In the genomic region with DNA sequence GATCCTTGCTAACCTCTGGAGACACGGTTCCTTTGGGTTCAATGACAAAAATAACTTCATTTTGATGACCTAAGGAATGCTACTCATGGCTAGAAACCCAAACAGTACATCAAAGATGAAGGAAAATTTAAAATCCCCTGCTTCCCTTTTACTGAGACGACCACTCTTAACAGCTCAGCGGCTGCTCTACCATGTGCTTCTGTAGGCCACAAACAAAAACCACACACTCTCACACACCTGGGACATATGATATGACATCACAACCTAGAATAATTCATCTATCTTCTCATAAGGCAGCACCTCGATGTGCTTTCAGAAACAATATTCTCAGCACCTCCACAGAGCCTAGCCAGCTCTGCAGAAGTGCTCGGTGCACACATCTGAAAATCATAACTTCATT, we compare ENCODE assay signal across 27 cellular contexts. TPM values are rescaled to one million over a fixed set of nuclear protein-coding genes. Genes with fewer than 3 reads are reported as not detected.
A peak's percentile ranks its signal among the peaks of the same experiment; 100 is the strongest.
DNase-seq lines count a peak whose midpoint lies in the region; ATAC-seq and TF ChIP-seq lines count a peak whose summit lies in the region.
"Had no signal": no experiment of that assay in that cellular context is flagged by ENCODE, and none has a peak within 500 bp of the region (broad histone marks: within the 10 kb centered on the region; RNA-seq: fewer than 3 reads in every experiment).

No MANE protein-coding gene starts in this region.

- H3K4me1 Mint-ChIP-seq in nephron, result peaks cover 44% of the 10 kb centered on the region
- H3K4me1 Mint-ChIP-seq in natural killer cell, result no peaks in the 10 kb centered on the region
- H3K4me1 Mint-ChIP-seq: CD14-positive monocyte had no signal

- H2AFZ ChIP-seq in OCI-LY1 (ENCODE audit: low read length), result no peak overlapping the region

- H3K27ac Mint-ChIP-seq in nephron (peak overlapping the region; percentile 76 to 94 (median 86)), natural killer cell (no peak overlapping the region)
- H3K27ac Mint-ChIP-seq: CD8-positive, alpha-beta memory T cell had no signal

- no peaks in the 10 kb centered on the region for H3K9me3 Mint-ChIP-seq in nephron
- no peaks in the 10 kb centered on the region for H3K9me3 Mint-ChIP-seq in natural killer cell
- H3K9me3 Mint-ChIP-seq: CD14-positive monocyte; CD8-positive, alpha-beta memory T cell had no signal

- H3K9me2 ChIP-seq in OCI-LY1 (ENCODE audit: low read depth, low read length), result no peaks in the 10 kb centered on the region

- TF ChIP-seq CTCF in left ventricle myocardium inferior (IDR thresholded peaks at IDR 0.05; ENCODE audit: borderline replicate concordance) (no peak), OCI-LY1 (IDR thresholded peaks at IDR 0.05; ENCODE audit: low read length) (no peak), nephron (IDR thresholded peaks at IDR 0.05; ENCODE audit: unreplicated experiment in 3 of 3) (no peak), natural killer cell (IDR thresholded peaks at IDR 0.05) (no peak)

- H4K20me1 ChIP-seq in OCI-LY1 (ENCODE audit: insufficient read depth, low read length), result no peaks in the 10 kb centered on the region

- H3K9ac ChIP-seq in OCI-LY1 (ENCODE audit: low read length), result no peak overlapping the region
- peak overlapping the region; percentile 55 to 84 (median 62) for H3K9ac ChIP-seq in skeletal muscle tissue (ENCODE audit: low read depth in 1 of 3, low read length in 3 of 3)
- H3K9ac ChIP-seq: KMS-11 had no signal

- H3K4me1 ChIP-seq in left ventricle myocardium inferior, result peaks cover 14% of the 10 kb centered on the region
- peaks cover 18% of the 10 kb centered on the region for H3K4me1 ChIP-seq in OCI-LY1 (ENCODE audit: insufficient read depth, low read length, severe bottlenecking)
- H3K4me1 ChIP-seq in skeletal muscle tissue (ENCODE audit: control insufficient read depth in 3 of 3, insufficient read depth in 3 of 3, low read length in 3 of 3), result peaks cover 81 to 94% (median 84%) of the 10 kb centered on the region in 3 donors

- peaks cover 12% of the 10 kb centered on the region for H3K27me3 Mint-ChIP-seq in nephron (ENCODE audit: low read depth)
- peaks cover 0 to 9% of the 10 kb centered on the region in 2 donors for H3K27me3 Mint-ChIP-seq in natural killer cell (ENCODE audit: low read depth in 2 of 2)
- H3K27me3 Mint-ChIP-seq: CD8-positive, alpha-beta memory T cell had no signal

- H3K4me3 Mint-ChIP-seq in nephron (no peak overlapping the region), natural killer cell (no peak overlapping the region)
- H3K4me3 Mint-ChIP-seq: CD14-positive monocyte; CD8-positive, alpha-beta memory T cell had no signal

- H3K9me3 ChIP-seq in left ventricle myocardium inferior (replicated peaks) (no peaks in the 10 kb centered on the region), OCI-LY1 (ENCODE audit: low read length) (no peaks in the 10 kb centered on the region), skeletal muscle tissue (ENCODE audit: control insufficient read depth in 3 of 3, low read length in 3 of 3) (no peaks in the 10 kb centered on the region)

- no peak overlapping the region for H3K4me3 ChIP-seq in left ventricle myocardium inferior
- no peak overlapping the region for H3K4me3 ChIP-seq in OCI-LY1 (ENCODE audit: low read depth, low read length, poor library complexity, severe bottlenecking)
- peak overlapping the region; percentile 56 to 91 (median 68) for H3K4me3 ChIP-seq in skeletal muscle tissue (ENCODE audit: low read length in 3 of 3)
- H3K4me3 ChIP-seq: SK-N-MC had no signal

- H3K27me3 ChIP-seq in left ventricle myocardium inferior (ENCODE audit: low read depth), result no peaks in the 10 kb centered on the region
- no peaks in the 10 kb centered on the region for H3K27me3 ChIP-seq in OCI-LY1 (ENCODE audit: insufficient read depth, low read length)
- no peaks in the 10 kb centered on the region for H3K27me3 ChIP-seq in skeletal muscle tissue (ENCODE audit: control insufficient read depth in 3 of 3, insufficient read depth in 3 of 3, low read length in 3 of 3)

- no peaks in the 10 kb centered on the region for H3K36me3 ChIP-seq in left ventricle myocardium inferior
- no peaks in the 10 kb centered on the region; the same call in 1 of the 2 replicates for H3K36me3 ChIP-seq in OCI-LY1 (ENCODE audit: insufficient read depth, low read length)
- H3K36me3 ChIP-seq in skeletal muscle tissue (ENCODE audit: control insufficient read depth in 3 of 3, insufficient read depth in 3 of 3, low read length in 3 of 3), result peaks cover 8 to 18% (median 13%) of the 10 kb centered on the region in 3 donors

- peak overlapping the region; percentile 40 for H3K27ac ChIP-seq in left ventricle myocardium inferior (replicated peaks)
- H3K27ac ChIP-seq in OCI-LY1 (ENCODE audit: low read depth, low read length, poor library complexity, severe bottlenecking), result peak overlapping the region; percentile 40
- peak overlapping the region; percentile 73 for H3K27ac ChIP-seq in skeletal muscle tissue (ENCODE audit: low read depth, low read length)
- H3K27ac ChIP-seq: KMS-11, RWPE1, SK-N-MC had no signal

- no peaks in the 10 kb centered on the region for H3K36me3 Mint-ChIP-seq in nephron (ENCODE audit: low read depth)
- H3K36me3 Mint-ChIP-seq in natural killer cell, result no peaks in the 10 kb centered on the region
- H3K36me3 Mint-ChIP-seq: CD14-positive monocyte; CD8-positive, alpha-beta memory T cell had no signal

- DNase-seq in left ventricle myocardium inferior, result no peak
- no peak for DNase-seq in left cardiac atrium
- DNase-seq in ACHN, result no peak
- no peak for DNase-seq in natural killer cell
- DNase-seq: 8988T; AML-193; CD8-positive, alpha-beta memory T cell; DMS79 treated with DMSO at 0.1 percent for 48 hours; IMR-90; MM.1S; NCI-H1048; NCI-H1417; NCI-H1694; NCI-H2081; NCI-H2227 treated with DMSO at 0.1 percent for 48 hours; NCI-H526 treated with DMSO at 0.1 percent for 48 hours; SIG-M5; SW 1271 had no signal

- intact Hi-C loops in left ventricle myocardium inferior (cut with micrococcal nuclease) (no loop called here), left cardiac atrium (cut with DNase I) (no loop called here), natural killer cell (cut with micrococcal nuclease) (no loop called here)

- ATAC-seq in left cardiac atrium (no peak), natural killer cell (no peak), GM21381 (IDR thresholded peaks at IDR 0.05; ENCODE audit: unreplicated experiment) (no peak)
- ATAC-seq: Panc1 had no signal

- no peaks in the 10 kb centered on the region for H3K79me2 ChIP-seq in OCI-LY1 (ENCODE audit: insufficient read depth, low read length)

- in situ Hi-C loops in ACHN (cut with HindIII; ENCODE audit: low pct_ligation_motif_present, low pct_unique_long_range_greater_than_20kb, low sequenced_read_pairs), result no loop called here

- no peaks in the 10 kb centered on the region for H3F3A ChIP-seq in OCI-LY1 (ENCODE audit: insufficient read depth, low read length)

- H3K4me2 ChIP-seq in OCI-LY1 (ENCODE audit: low read length), result no peak overlapping the region
- H3K4me2 ChIP-seq: KMS-11 had no signal

RNA-seq across cellular contexts. Expression of gene ABLIM2, which starts 34.7 kb away (rescaled TPM):
- total RNA-seq in left ventricle myocardium inferior (43.5 TPM), left cardiac atrium (10 to 100 TPM; 14.3 to 23.1 TPM), skeletal muscle tissue (7.3 TPM), natural killer cell (1 to 10 TPM in 2 of 3 donors, under 1 TPM in 1; 0.71 to 2.8 (median 1.3) TPM)

Comparison
In these comparisons a context has a peak if more than half of its experiments do, and no peak if none do; other contexts are left out.
1. H3K4me3 ChIP-seq: peak in skeletal muscle tissue (3 of 3); none in left ventricle myocardium inferior (single experiment) and OCI-LY1 (single experiment).
2. H3K27ac Mint-ChIP-seq: peak in nephron (3 of 3); none in natural killer cell (0 of 2).
3. Peak in every context shown above with its lines, with median percentiles within 50 percentile points of each other: H3K27ac ChIP-seq.